ENCODE assay signal across 8 cellular contexts in the genomic region with DNA sequence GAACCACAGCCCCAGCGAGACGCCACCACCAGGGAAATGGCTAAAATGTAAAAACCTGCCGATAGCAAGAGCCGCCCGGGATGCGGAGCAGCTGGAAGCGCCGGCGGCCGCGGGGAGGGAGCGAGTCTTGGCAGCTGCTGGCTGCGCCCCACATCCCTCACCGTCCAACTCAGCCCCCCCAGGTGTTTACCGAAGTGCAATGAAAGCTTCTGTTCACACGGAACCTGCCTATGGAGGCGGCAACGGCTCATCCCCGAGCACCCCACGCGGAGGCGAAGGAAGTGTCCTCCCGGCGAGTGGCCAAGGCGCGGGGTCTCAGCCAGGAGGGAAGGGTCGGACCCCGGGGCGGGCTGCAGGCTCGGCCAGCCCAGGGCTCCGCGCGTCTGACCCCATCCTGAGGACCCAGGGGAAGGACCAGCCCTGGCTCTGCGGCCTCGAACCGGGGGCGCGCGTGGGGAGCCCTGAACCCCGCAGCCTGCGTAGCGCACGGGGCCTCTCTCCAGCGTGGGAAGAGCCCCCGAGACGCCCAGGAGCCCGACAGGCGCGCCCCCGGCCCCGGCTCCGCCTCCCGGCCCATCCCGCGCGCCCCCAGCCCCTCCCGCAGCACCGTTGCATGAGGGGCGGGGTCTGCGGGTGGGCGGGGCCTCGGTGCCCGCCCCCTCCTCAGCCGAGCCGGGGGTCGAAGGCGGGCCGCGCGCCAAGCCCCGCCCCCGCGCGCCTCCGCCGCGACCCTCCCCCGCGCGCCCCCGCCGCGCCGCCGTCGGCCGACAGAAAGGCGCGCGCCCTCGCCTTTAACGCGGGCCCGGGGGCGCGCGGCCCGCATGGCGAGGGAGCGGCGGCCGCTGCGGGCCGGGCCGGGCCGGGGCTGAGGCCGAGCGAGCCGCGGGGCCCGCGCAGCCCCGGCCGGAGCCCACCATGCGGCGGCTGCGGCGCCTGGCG. TPM values are rescaled to one million over a fixed set of nuclear protein-coding genes. Genes with fewer than 3 reads are reported as not detected.
DNase-seq lines count a peak whose midpoint lies in the region; ATAC-seq, FAIRE-seq and TF ChIP-seq lines count a peak whose summit lies in the region.

A gene (plus strand): TSS at position 822 of the 939 bp plus-strand sequence. CDS start 94 bp downstream, at position 916.

- 3% methylated on average over 26 of the region's 119 CpGs for WGBS in K562 (ENCODE audit: insufficient coverage, low coverage, missing lambda C conversion rate)
- WGBS in thymus = under 1% methylated on average over 119 of the region's 119 CpGs

- no peaks in the 10 kb centered on the region for H3K9me3 ChIP-seq in K562 (replicated peaks; ENCODE audit: control insufficient read depth, insufficient read depth, low read depth, low read length)
- H3K9me3 ChIP-seq in thymus (ENCODE audit: control insufficient read depth) = no peaks in the 10 kb centered on the region

- H2AFZ ChIP-seq in K562 (ENCODE audit: low read depth, low read length) = peak within 1 kb of the TSS; percentile 85

- H3K36me3 ChIP-seq in K562 (ENCODE audit: control insufficient read depth, insufficient read depth, low read length) (peaks cover 4% of the 10 kb centered on the region; the same call in 1 of the 3 replicates), kidney epithelial cell (ENCODE audit: control insufficient read depth, insufficient read depth, low read length) (no peaks in the 10 kb centered on the region), thymus (ENCODE audit: control insufficient read depth, insufficient read depth) (no peaks in the 10 kb centered on the region)

- TF ChIP-seq CTCF in K562 (IDR thresholded peaks at IDR 0.05 in 2 of 3, conservative IDR thresholded peaks at IDR 0.05 in 1 of 3; ENCODE audit: insufficient read depth in 2 of 3, low read depth in 1 of 3, low read length in 3 of 3) = no peak
- no peak for TF ChIP-seq CTCF in kidney epithelial cell (IDR thresholded peaks at IDR 0.05; ENCODE audit: insufficient read depth, low read length, poor library complexity, severe bottlenecking)
- TF ChIP-seq CTCF in foreskin fibroblast (IDR thresholded peaks at IDR 0.05; ENCODE audit: low read depth, low read length) = no peak

- H3K27me3 ChIP-seq in K562 (ENCODE audit: control insufficient read depth in 2 of 2, insufficient read depth in 2 of 2, low read length in 2 of 2) = no peaks in the 10 kb centered on the region
- H3K27me3 ChIP-seq in kidney epithelial cell (ENCODE audit: control insufficient read depth, insufficient read depth, low read length) = peaks cover 15% of the 10 kb centered on the region
- H3K27me3 ChIP-seq in thymus (ENCODE audit: control insufficient read depth, insufficient read depth) = peaks cover 20% of the 10 kb centered on the region

- TF ChIP-seq POLR2A in K562 (conservative IDR thresholded peaks at IDR 0.05) = no peak

- H3K79me2 ChIP-seq in K562 (ENCODE audit: control insufficient read depth, insufficient read depth, low read length) = peaks cover 12% of the 10 kb centered on the region

- peak; percentile 58 for FAIRE-seq in K562 (lab: Jason Lieb, UNC)

- H3K4me1 ChIP-seq in K562 (replicated peaks in 1 of 2; ENCODE audit: control insufficient read depth in 2 of 2, insufficient read depth in 2 of 2, low read length in 2 of 2) (peaks cover 15 to 65% of the 10 kb centered on the region in 2 experiments), thymus (ENCODE audit: control insufficient read depth, insufficient read depth, low read length) (peaks cover 6% of the 10 kb centered on the region)

- peak within 1 kb of the TSS; percentile 62; the same call in 2 of the 3 replicates for H3K27ac ChIP-seq in K562 (ENCODE audit: extremely low read depth, low read depth, low read length)
- H3K27ac ChIP-seq in thymus (ENCODE audit: low read depth) = no peak within 1 kb of the TSS

- H3K9ac ChIP-seq in K562 (ENCODE audit: insufficient read depth in 1 of 2, low read depth in 2 of 2, low read length in 2 of 2) = peak within 1 kb of the TSS; percentile 63 to 94; a peak in 3 of 4 replicates

- TF ChIP-seq RAD21 in K562 (CRISPR knock-in tag; conservative IDR thresholded peaks at IDR 0.05 in 1 of 2, IDR thresholded peaks at IDR 0.05 in 1 of 2) = 0 out of 4 replicates have a peak, but pooled peaks of 1 of the 2 experiments have one; percentile 17

- DNase-seq in Daoy (ENCODE audit: low read depth) (peak; percentile 47), NCI-H2107 (lab: John Stamatoyannopoulos, UW) (peak; percentile 73), K562 (ENCODE audit: extremely low read depth in 1 of 4, low spot score in 3 of 4) (peak; percentile 65 to 96 (median 93)), kidney epithelial cell (ENCODE audit: low read depth) (no peak), kidney tubule cell (ENCODE audit: low spot score) (no peak), foreskin fibroblast (no peak)
- no peak for DNase-seq in stimulated activated CD4-positive, alpha-beta T cell treated with anti-CD3 and anti-CD28 coated beads, Interleukin-4, amount 100 ng/mL, for 1 hour

- peak; percentile 68 for ATAC-seq in K562

- H3K9me1 ChIP-seq in K562 (ENCODE audit: control insufficient read depth, insufficient read depth, low read length) = no peaks in the 10 kb centered on the region

- in situ Hi-C loops in K562 (cut with MboI) = no loop called here

- CTCF ChIA-PET in K562 (lab: Yijun Ruan, JAX; ENCODE audit: low intra/inter-chr PET ratio) = interaction anchor here (0.6 kb wide), 1 partner anchor 233 kb away, joined by 4 read pairs; a partner anchor contains a TSS

- intact Hi-C loops in K562 (cut with micrococcal nuclease) = no loop called here

- POLR2A ChIA-PET in K562 (lab: Yijun Ruan, JAX) = interaction anchor here (0.7 to 3.2 kb wide), 5 partner anchors 9 to 40 kb away, joined by 3 to 44 read pairs (median 4); no protein-coding TSS in a partner anchor

- H3K4me2 ChIP-seq in K562 (ENCODE audit: insufficient read depth, low read length) = peak within 1 kb of the TSS; percentile 75

- H4K20me1 ChIP-seq in K562 (replicated peaks; ENCODE audit: control insufficient read depth, insufficient read depth, low read length) = no peaks in the 10 kb centered on the region

- TF ChIP-seq EP300 in K562 (IDR thresholded peaks at IDR 0.05; ENCODE audit: low read length) = no peak

- BruUV-seq in K562 (replicated peaks; lab: Mats Ljungman, UMichigan) = no TSS peak

- H3K4me3 ChIP-seq in K562 (peak within 1 kb of the TSS; percentile 63), kidney epithelial cell (ENCODE audit: low read depth, low read length) (peak within 1 kb of the TSS; percentile 55), thymus (ENCODE audit: low read length) (peak within 1 kb of the TSS; percentile 64), foreskin fibroblast (ENCODE audit: low read depth in 1 of 2, low read length in 2 of 2) (no peak within 1 kb of the TSS)

TF ChIP-seq in K562, 482 proteins besides CTCF, POLR2A, EP300 and RAD21 (continues in another document):
- TF ChIP-seq SIN3B (IDR thresholded peaks at IDR 0.05; ENCODE audit: low read depth) (no peak), ZNF232 (CRISPR knock-in tag; IDR thresholded peaks at IDR 0.05) (0 out of 2 replicates have a peak, but pooled peaks have one; percentile 38)
- TF ChIP-seq, protein P1, sequence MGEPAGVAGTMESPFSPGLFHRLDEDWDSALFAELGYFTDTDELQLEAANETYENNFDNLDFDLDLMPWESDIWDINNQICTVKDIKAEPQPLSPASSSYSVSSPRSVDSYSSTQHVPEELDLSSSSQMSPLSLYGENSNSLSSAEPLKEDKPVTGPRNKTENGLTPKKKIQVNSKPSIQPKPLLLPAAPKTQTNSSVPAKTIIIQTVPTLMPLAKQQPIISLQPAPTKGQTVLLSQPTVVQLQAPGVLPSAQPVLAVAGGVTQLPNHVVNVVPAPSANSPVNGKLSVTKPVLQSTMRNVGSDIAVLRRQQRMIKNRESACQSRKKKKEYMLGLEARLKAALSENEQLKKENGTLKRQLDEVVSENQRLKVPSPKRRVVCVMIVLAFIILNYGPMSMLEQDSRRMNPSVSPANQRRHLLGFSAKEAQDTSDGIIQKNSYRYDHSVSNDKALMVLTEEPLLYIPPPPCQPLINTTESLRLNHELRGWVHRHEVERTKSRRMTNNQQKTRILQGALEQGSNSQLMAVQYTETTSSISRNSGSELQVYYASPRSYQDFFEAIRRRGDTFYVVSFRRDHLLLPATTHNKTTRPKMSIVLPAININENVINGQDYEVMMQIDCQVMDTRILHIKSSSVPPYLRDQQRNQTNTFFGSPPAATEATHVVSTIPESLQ (CRISPR knock-in tag; IDR thresholded peaks at IDR 0.05) = no peak
- TF ChIP-seq, protein P2, sequence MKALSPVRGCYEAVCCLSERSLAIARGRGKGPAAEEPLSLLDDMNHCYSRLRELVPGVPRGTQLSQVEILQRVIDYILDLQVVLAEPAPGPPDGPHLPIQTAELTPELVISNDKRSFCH (CRISPR knock-in tag; IDR thresholded peaks at IDR 0.05) = no peak
- TF ChIP-seq, protein P2 (tag; IDR thresholded peaks at IDR 0.05) = 0 out of 2 replicates have a peak, but pooled peaks have one; percentile 34

RNA-seq across cellular contexts. Expression of the gene that starts here (rescaled TPM):
- total RNA-seq in Daoy (2014; rRNA removed; shearing (Covaris generic)) = 6.6 and 6.8 TPM in 2 replicates
- total RNA-seq in K562 (2011; cell fraction: chromatin; rRNA removed; ENCODE audit: low replicate concordance) = 11.8 and 45.1 TPM in 2 replicates
- 39.9 and 47.9 TPM in 2 replicates for total RNA-seq in K562 (2011; cell fraction: nucleolus; rRNA removed)
- 25.8 and 26.4 TPM in 2 replicates for total RNA-seq in K562 (2011; cell fraction: nucleoplasm; rRNA removed)
- 22.3 and 25.2 TPM in 2 replicates for total RNA-seq in K562 (2014; rRNA removed)
- total RNA-seq in K562 (2014; rRNA removed; fragmentation: Illumina TruSeq; extraction: Trizol) = 2.8 TPM in 2 replicates
- 5.9 and 7.4 TPM in 2 replicates for total RNA-seq in K562 (2015; rRNA removed; fragmentation: Illumina TruSeq; extraction: Trizol)
- 20.4 TPM in 2 replicates for total RNA-seq in K562 (2021)
- polyA plus RNA-seq in K562 (2011; rRNA removed) = 11.4 and 20.2 TPM in 2 replicates
- 26.7 and 64.0 TPM in 2 replicates for polyA plus RNA-seq in K562 (2011; cell fraction: cytosol; rRNA removed)
- 41.8 and 57.7 TPM in 2 replicates for polyA plus RNA-seq in K562 (2011; cell fraction: nucleus; rRNA removed)
- 9.0 and 14.4 TPM in 2 replicates for polyA plus RNA-seq in K562 (2012)
- polyA plus RNA-seq in K562 (2014; fragmentation: Illumina TruSeq; extraction: Trizol) = 4.2 and 6.8 TPM in 2 replicates
- polyA plus RNA-seq in K562 (2014; fragmentation: Nextera tagmentation; extraction: Ambion mirVana) = under 1 TPM; 0.08 to 0.21 TPM
- 20.5 and 21.2 TPM in 2 replicates for polyA plus RNA-seq in K562 (2014; rRNA removed)
- 3.7 and 4.5 TPM in 2 replicates for polyA minus RNA-seq in K562 (2011; rRNA and poly(A)+ RNA removed)
- 13.1 and 14.0 TPM in 2 replicates for polyA minus RNA-seq in K562 (2011; cell fraction: cytosol; rRNA and poly(A)+ RNA removed)
- 9.0 and 9.8 TPM in 2 replicates for polyA minus RNA-seq in K562 (2011; cell fraction: nucleus; rRNA and poly(A)+ RNA removed)
- 17.1 and 27.0 TPM in 2 replicates for total RNA-seq in kidney epithelial cell
- polyA plus RNA-seq in thymus = 6.8 TPM

Comparison
In these comparisons a context has a peak if more than half of its experiments do, and no peak if none do; other contexts are left out.
1. DNase-seq: peak in Daoy (single experiment), NCI-H2107 (single experiment) and K562 (4 of 4); none in kidney epithelial cell (single experiment), stimulated activated CD4-positive, alpha-beta T cell treated with anti-CD3 and anti-CD28 coated beads, Interleukin-4, amount 100 ng/mL, for 1 hour (single experiment), kidney tubule cell (single experiment) and foreskin fibroblast (0 of 2).
2. H3K4me3 ChIP-seq: peak in K562 (single experiment), kidney epithelial cell (single experiment) and thymus (single experiment); none in foreskin fibroblast (0 of 2).